8 cellular contexts compared by ENCODE assay signal in the genomic region with DNA sequence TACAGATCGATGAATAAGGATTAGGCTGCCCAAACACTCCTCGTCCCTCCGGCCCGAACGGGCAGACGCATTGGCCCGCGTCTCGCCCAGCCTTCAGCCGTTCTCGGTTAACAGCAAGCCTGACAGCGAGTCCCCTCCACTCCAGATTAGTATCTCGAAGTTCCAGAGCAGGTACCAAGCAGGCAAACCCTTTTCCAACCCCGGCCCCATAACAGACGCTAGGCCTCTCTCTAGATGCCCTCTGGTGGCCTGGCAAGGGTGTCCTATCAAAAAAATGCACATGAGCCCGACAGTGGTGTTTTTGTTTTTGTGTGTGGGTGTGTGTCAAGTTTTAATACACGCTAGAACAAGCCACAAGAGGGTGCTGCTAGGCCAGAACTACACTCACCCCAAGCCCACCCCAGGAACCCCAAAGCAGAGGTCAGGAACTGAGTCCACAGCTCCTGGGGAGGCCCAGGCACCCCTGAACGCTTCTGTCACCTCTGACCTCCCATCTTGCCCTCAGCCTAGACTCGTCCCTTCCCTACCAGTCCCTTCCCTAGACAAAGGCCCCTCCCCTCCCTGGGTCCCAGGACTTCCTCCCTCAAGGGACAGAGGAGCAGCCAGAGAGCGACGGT. TPM values are rescaled to one million over a fixed set of nuclear protein-coding genes. Genes with fewer than 3 reads are reported as not detected.
A peak's percentile ranks its signal among the peaks of the same experiment; 100 is the strongest.
DNase-seq lines count a peak whose midpoint lies in the region; ATAC-seq lines count a peak whose summit lies in the region.

No MANE protein-coding gene starts in this region.

- WGBS in ectodermal cell, 2 experiments: 11 to 13% methylated on average over 21 of the region's 21 CpGs

- H3K4me1 Mint-ChIP-seq in activated CD4-positive, alpha-beta T cell treated with anti-CD3 and anti-CD28 coated beads for 36 hours: peaks cover 34% of the 10 kb centered on the region

- no peaks in the 10 kb centered on the region for H3K27me3 ChIP-seq in ectodermal cell (ENCODE audit: control insufficient read depth, insufficient read depth, low read length, poor library complexity, severe bottlenecking)

- H3K4me3 Mint-ChIP-seq in activated CD4-positive, alpha-beta T cell treated with anti-CD3 and anti-CD28 coated beads for 36 hours: peak overlapping the region; percentile 96

- H3K27ac ChIP-seq in ectodermal cell (ENCODE audit: insufficient read depth, low read depth, low read length, poor library complexity, severe bottlenecking): peak overlapping the region; percentile 84

- peaks cover 5% of the 10 kb centered on the region for H3K4me1 ChIP-seq in ectodermal cell (ENCODE audit: control insufficient read depth, insufficient read depth, low read length)

- POLR2A ChIA-PET in activated CD4-positive, alpha-beta T cell treated with anti-CD3 and anti-CD28 coated beads for 36 hours (lab: Charles Lee): interaction anchor here (0.6 to 1.5 kb wide), 4 partner anchors 9 to 664 kb away, joined by 4 to 6 read pairs (median 6); partner anchors contain the start of gene DDB2

- no peaks in the 10 kb centered on the region for H3K27me3 Mint-ChIP-seq in activated CD4-positive, alpha-beta T cell treated with anti-CD3 and anti-CD28 coated beads for 36 hours

- CTCF ChIA-PET in activated CD4-positive, alpha-beta T cell treated with anti-CD3 and anti-CD28 coated beads for 36 hours (lab: Charles Lee): interaction anchor here (1.0 to 3.5 kb wide), 6 partner anchors 10 to 233 kb away, joined by 3 to 22 read pairs (median 11); partner anchors contain the start of genes DDB2 and PACSIN3

- peak overlapping the region; percentile 100 for H3K4me3 ChIP-seq in ectodermal cell (ENCODE audit: insufficient read depth, low read depth, low read length)

- ATAC-seq in GM18867 (IDR thresholded peaks at IDR 0.05; ENCODE audit: unreplicated experiment): peak; percentile 41
- ATAC-seq in HG03135 (IDR thresholded peaks at IDR 0.05; ENCODE audit: unreplicated experiment): peak; percentile 50
- ATAC-seq in activated CD4-positive, alpha-beta T cell treated with anti-CD3 and anti-CD28 coated beads for 36 hours: peak; percentile 69

- peaks cover 20% of the 10 kb centered on the region for H3K36me3 ChIP-seq in ectodermal cell (ENCODE audit: control insufficient read depth, insufficient read depth, low read length)

- peak overlapping the region; percentile 98 for H3K27ac Mint-ChIP-seq in activated CD4-positive, alpha-beta T cell treated with anti-CD3 and anti-CD28 coated beads for 36 hours

- peaks cover 8% of the 10 kb centered on the region for H3K36me3 Mint-ChIP-seq in activated CD4-positive, alpha-beta T cell treated with anti-CD3 and anti-CD28 coated beads for 36 hours (ENCODE audit: low read depth)

- no peaks in the 10 kb centered on the region for H3K9me3 Mint-ChIP-seq in activated CD4-positive, alpha-beta T cell treated with anti-CD3 and anti-CD28 coated beads for 36 hours (ENCODE audit: low read depth)

- no peaks in the 10 kb centered on the region for H3K9me3 ChIP-seq in ectodermal cell (ENCODE audit: control insufficient read depth, low read length)

- DNase-seq in AML-193 (lab: John Stamatoyannopoulos, UW) (peak; percentile 71), NCI-H446 (lab: John Stamatoyannopoulos, UW) (peak; percentile 46 to 74), lung microvascular endothelial cell (ENCODE audit: low read depth in 2 of 2) (peak; percentile 84 to 87)
- peak; percentile 85 for DNase-seq in activated CD4-positive, alpha-beta T cell treated with anti-CD3 and anti-CD28 coated beads for 36 hours
- DNase-seq in stimulated activated CD8-positive, alpha-beta memory T cell treated with anti-CD3 and anti-CD28 coated beads, Interleukin-15, amount 100 ng/mL, for 4 hours (ENCODE audit: low read depth in 2 of 2): peak; percentile 42 to 67

- intact Hi-C loops in activated CD4-positive, alpha-beta T cell treated with anti-CD3 and anti-CD28 coated beads for 36 hours (cut with DNase I, micrococcal nuclease): loop anchor here (1.0 to 5.0 kb wide), 17 partner anchors 9 to 1260 kb away; partner anchors contain the start of genes ACP2 (in 2 of the 2), ARHGAP1 (in 2 of the 2), DDB2 (in 2 of the 2) and SLC39A13 (in 2 of the 2)

RNA-seq across cellular contexts. Expression of gene ARFGAP2, which starts 0.7 kb away (rescaled TPM):
- total RNA-seq in activated CD4-positive, alpha-beta T cell treated with anti-CD3 and anti-CD28 coated beads for 36 hours: 10 to 100 TPM; 74.9 to 76.5 TPM
- 64.1 TPM for polyA plus RNA-seq in ectodermal cell (2013, experiment 1 of 4)
- polyA plus RNA-seq in ectodermal cell (2013, experiment 2 of 4): 72.2 TPM
- polyA plus RNA-seq in ectodermal cell (2013, experiment 3 of 4): 43.3 TPM
- 51.4 TPM for polyA plus RNA-seq in ectodermal cell (2013, experiment 4 of 4)
- 57.5 and 69.8 TPM in 2 replicates for total RNA-seq in lung microvascular endothelial cell

RNA-seq across cellular contexts. Expression of gene PACSIN3, which starts 8.9 kb away (rescaled TPM):
- total RNA-seq in activated CD4-positive, alpha-beta T cell treated with anti-CD3 and anti-CD28 coated beads for 36 hours: 1 to 10 TPM; 4.1 to 5.9 TPM
- polyA plus RNA-seq in ectodermal cell (2013, experiment 1 of 4): 10.0 TPM
- 12.5 TPM for polyA plus RNA-seq in ectodermal cell (2013, experiment 2 of 4)
- 11.6 TPM for polyA plus RNA-seq in ectodermal cell (2013, experiment 3 of 4)
- polyA plus RNA-seq in ectodermal cell (2013, experiment 4 of 4): 15.0 TPM
- total RNA-seq in lung microvascular endothelial cell: 12.9 and 17.9 TPM in 2 replicates

RNA-seq across cellular contexts. Expression of gene DDB2, which starts 37.4 kb away (rescaled TPM):
- total RNA-seq in activated CD4-positive, alpha-beta T cell treated with anti-CD3 and anti-CD28 coated beads for 36 hours: 100 to 1,000 TPM; 159 to 178 TPM
- 64.8 TPM for polyA plus RNA-seq in ectodermal cell (2013, experiment 1 of 4)
- 54.7 TPM for polyA plus RNA-seq in ectodermal cell (2013, experiment 2 of 4)
- 53.0 TPM for polyA plus RNA-seq in ectodermal cell (2013, experiment 3 of 4)
- 50.7 TPM for polyA plus RNA-seq in ectodermal cell (2013, experiment 4 of 4)
- 23.2 and 53.8 TPM in 2 replicates for total RNA-seq in lung microvascular endothelial cell

Comparison
In these comparisons a context has a peak if more than half of its experiments do, and no peak if none do; other contexts are left out.
1. Peak in every context shown above with its lines: DNase-seq, ATAC-seq, H3K4me3 ChIP-seq and H3K27ac ChIP-seq.